ENCODE assay signal across 20 cellular contexts in genomic region chr10:98959486-98959885, GRCh38.
"Had no signal": no experiment of that assay in that cellular context is flagged by ENCODE, and none has a peak within 500 bp of the region (broad histone marks: within the 10 kb centered on the region; RNA-seq: fewer than 3 reads in every experiment).

No MANE protein-coding gene starts in this region.

- H3K9me3 ChIP-seq: left ventricle myocardium inferior, lower lobe of right lung, ovary, prostate gland, right lobe of liver, testis had no signal

- H3K4me1 ChIP-seq: left ventricle myocardium inferior, lower lobe of right lung, neural progenitor cell, prostate gland, right lobe of liver, testis had no signal

- H2AFZ ChIP-seq: neural progenitor cell had no signal

- H3K4me3 ChIP-seq: coronary artery, left ventricle myocardium inferior, lower lobe of right lung, neural progenitor cell, ovary, prostate gland, right lobe of liver, testis had no signal

- H3K36me3 ChIP-seq: left ventricle myocardium inferior, lower lobe of right lung, neural progenitor cell, ovary, prostate gland, right lobe of liver had no signal

- H3K4me2 ChIP-seq: neural progenitor cell had no signal

- H3K27ac ChIP-seq: coronary artery, left ventricle myocardium inferior, lower lobe of right lung, neural progenitor cell, ovary, prostate gland, right lobe of liver, testis had no signal

- ATAC-seq: lower lobe of right lung; naive thymus-derived CD8-positive, alpha-beta T cell; right lobe of liver; stimulated activated naive B cell treated with anti-CD40 and anti-IgM and Interleukin-4, amounts not matched to agents 10 μg/mL and 1 μg/mL and 100 μg/mL, for 72 hours; stimulated activated naive CD8-positive, alpha-beta T cell treated with anti-CD3 and anti-CD28 coated beads, Interleukin-15, amount 100 ng/mL, for 72 hours had no signal

- H3K9ac ChIP-seq: neural progenitor cell had no signal

- DNase-seq: central memory CD4-positive, alpha-beta T cell; effector CD4-positive, alpha-beta T cell; endodermal cell; erythroblast; left ventricle myocardium inferior; lower lobe of right lung; naive thymus-derived CD8-positive, alpha-beta T cell; nucleus accumbens; ovary; retina; right lobe of liver; stimulated activated CD4-positive, alpha-beta T cell treated with anti-CD3 and anti-CD28 coated beads, Interleukin-2, amount 100 ng/mL, for 24 hours; stimulated activated CD4-positive, alpha-beta T cell treated with anti-CD3 and anti-CD28 coated beads, Interleukin-4, amount 100 ng/mL, for 4 hours; stimulated activated naive B cell treated with anti-CD40 and anti-IgM and Interleukin-4, amounts not matched to agents 10 μg/mL and 1 μg/mL and 100 μg/mL, for 72 hours; stimulated activated naive CD8-positive, alpha-beta T cell treated with anti-CD3 and anti-CD28 coated beads, Interleukin-15, amount 100 ng/mL, for 72 hours; testis; trophoblast cell had no signal

- H3K27me3 ChIP-seq: neural progenitor cell, ovary, right lobe of liver, testis had no signal
